In the genomic region with DNA sequence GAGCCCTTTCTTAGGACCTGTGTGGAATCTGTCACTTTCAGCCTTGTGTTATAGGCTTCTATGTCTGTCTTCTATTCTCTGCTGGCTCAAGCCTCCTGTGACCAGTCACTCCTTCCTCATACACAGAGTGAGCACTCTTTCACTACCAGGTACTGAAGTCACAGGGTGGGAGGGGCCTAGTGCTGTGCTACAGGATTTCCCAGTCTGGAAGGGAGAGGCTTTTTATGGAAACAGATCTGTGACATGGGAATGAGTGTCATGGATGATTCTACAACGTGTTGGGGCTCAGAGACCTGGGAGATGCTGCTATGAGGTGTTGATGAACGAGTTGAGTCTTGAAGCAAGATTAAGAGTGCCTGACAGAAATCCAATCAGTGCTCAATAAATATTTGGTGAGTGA, we compare ENCODE assay signal across 33 cellular contexts.
"Had no signal": no experiment of that assay in that cellular context is flagged by ENCODE, and none has a peak within 500 bp of the region (broad histone marks: within the 10 kb centered on the region; RNA-seq: fewer than 3 reads in every experiment).

No MANE protein-coding gene starts in this region.

- ATAC-seq: activated CD4-positive, CD25-positive, alpha-beta regulatory T cell treated with anti-CD3 and anti-CD28 coated beads, Interleukin-2, amount 50 U/mL, for 24 hours; activated CD8-positive, alpha-beta T cell treated with anti-CD3 and anti-CD28 coated beads for 36 hours; activated T-cell treated with anti-CD3 and anti-CD28 coated beads, Interleukin-2, amount 50 U/mL, for 4 hours; activated T-helper 17 cell treated with anti-CD3 and anti-CD28 coated beads, Interleukin-2, amount 50 U/mL, for 72 hours; body of pancreas; gastrocnemius medialis; heart right ventricle; T-cell had no signal

- H3K27me3 Mint-ChIP-seq: activated B cell treated with CpG ODN at 0.5 μM for 24 hours; activated CD8-positive, alpha-beta T cell treated with anti-CD3 and anti-CD28 coated beads for 36 hours; activated naive CD8-positive, alpha-beta T cell had no signal

- H3K4me3 Mint-ChIP-seq: activated B cell treated with CpG ODN at 0.5 μM for 24 hours; activated CD8-positive, alpha-beta T cell treated with anti-CD3 and anti-CD28 coated beads for 36 hours; activated naive CD8-positive, alpha-beta T cell; activated T-cell treated with anti-CD3 and anti-CD28 coated beads, Interleukin-2, amount 50 U/mL, for 4 hours; activated T-helper 17 cell treated with anti-CD3 and anti-CD28 coated beads, Interleukin-2, amount 50 U/mL, for 72 hours; T-cell; T-helper 1 cell treated with Interleukin-12 subunit alpha and Interleukin-12 subunit beta and Interleukin-4 antibody, amounts not matched to agents 30 μg/mL and 1 μg/mL, for 36 hours; T-helper 2 cell treated with Interferon-gamma antibody and Interleukin-4, amounts not matched to agents 5 μg/mL and 100 μg/mL, for 36 hours had no signal

- H3K27ac Mint-ChIP-seq: activated B cell treated with CpG ODN at 0.5 μM for 24 hours; activated CD8-positive, alpha-beta T cell treated with anti-CD3 and anti-CD28 coated beads for 36 hours; activated naive CD8-positive, alpha-beta T cell; activated T-helper 17 cell treated with anti-CD3 and anti-CD28 coated beads, Interleukin-2, amount 50 U/mL, for 72 hours; T-cell; T-helper 1 cell treated with Interleukin-12 subunit alpha and Interleukin-12 subunit beta and Interleukin-4 antibody, amounts not matched to agents 30 μg/mL and 1 μg/mL, for 36 hours; T-helper 2 cell treated with Interferon-gamma antibody and Interleukin-4, amounts not matched to agents 5 μg/mL and 100 μg/mL, for 36 hours had no signal

- H3K4me3 ChIP-seq: adrenal gland, body of pancreas, cardiac muscle cell, colonic mucosa, gastrocnemius medialis, heart right ventricle had no signal

- H3K9me3 Mint-ChIP-seq: activated B cell treated with CpG ODN at 0.5 μM for 24 hours; activated CD8-positive, alpha-beta T cell treated with anti-CD3 and anti-CD28 coated beads for 36 hours; activated T-cell treated with anti-CD3 and anti-CD28 coated beads, Interleukin-2, amount 50 U/mL, for 4 hours; activated T-helper 17 cell treated with anti-CD3 and anti-CD28 coated beads, Interleukin-2, amount 50 U/mL, for 72 hours; T-cell; T-helper 1 cell treated with Interleukin-12 subunit alpha and Interleukin-12 subunit beta and Interleukin-4 antibody, amounts not matched to agents 30 μg/mL and 1 μg/mL, for 36 hours; T-helper 2 cell treated with Interferon-gamma antibody and Interleukin-4, amounts not matched to agents 5 μg/mL and 100 μg/mL, for 36 hours had no signal

- H3K27ac ChIP-seq: adrenal gland, body of pancreas, cardiac muscle cell, colonic mucosa, gastrocnemius medialis, heart right ventricle, WERI-Rb-1 had no signal

- DNase-seq: activated B cell treated with CpG ODN at 0.5 μM for 24 hours; activated CD4-positive, alpha-beta T cell treated with anti-CD3 and anti-CD28 coated beads for 48 hours; activated CD4-positive, alpha-beta T cell treated with anti-CD3 and anti-CD28 coated beads, Interleukin-2, amount 50 U/mL, for 1 hour; activated CD4-positive, alpha-beta T cell treated with anti-CD3 and anti-CD28 coated beads, Interleukin-2, amount 50 U/mL, for 48 hours; activated CD8-positive, alpha-beta memory T cell treated with anti-CD3 and anti-CD28 coated beads for 24 hours; activated CD8-positive, alpha-beta T cell treated with anti-CD3 and anti-CD28 coated beads for 36 hours; activated effector memory CD4-positive, alpha-beta T cell treated with Interleukin-2 at 50 U/mL for 16 hours; activated gamma-delta T cell treated with Interleukin-2 at 50 U/mL for 16 hours; activated naive CD4-positive, alpha-beta T cell treated with anti-CD3 and anti-CD28 coated beads, Interleukin-2, amount 50 U/mL, for 16 hours; activated naive CD4-positive, alpha-beta T cell treated with Interleukin-2 at 50 U/mL for 16 hours; activated T-cell treated with anti-CD3 and anti-CD28 coated beads, Interleukin-2, amount 50 U/mL, for 4 hours; adrenal gland; amygdala; aorta; body of pancreas; central memory CD4-positive, alpha-beta T cell; cerebellar nuclear complex; colonic mucosa; effector CD8-positive, alpha-beta T cell; erythroblast; foreskin fibroblast; gastrocnemius medialis; heart right ventricle; SW 1271; T-cell; T1000; WERI-Rb-1 had no signal

- H3K36me3 ChIP-seq: adrenal gland, cardiac muscle cell, colonic mucosa, gastrocnemius medialis, heart right ventricle, WERI-Rb-1 had no signal

- H3K36me3 Mint-ChIP-seq: activated naive CD8-positive, alpha-beta T cell; T-cell had no signal

- H3K4me1 ChIP-seq: adrenal gland, body of pancreas, colonic mucosa, gastrocnemius medialis, heart right ventricle had no signal

- H3K4me1 Mint-ChIP-seq: activated B cell treated with CpG ODN at 0.5 μM for 24 hours; activated T-helper 17 cell treated with anti-CD3 and anti-CD28 coated beads, Interleukin-2, amount 50 U/mL, for 72 hours; T-cell had no signal

- H3K27me3 ChIP-seq: adrenal gland, body of pancreas, cardiac muscle cell, colonic mucosa, gastrocnemius medialis, heart right ventricle had no signal
